Comparison of ENCODE assay signal across 10 cellular contexts in genomic region chr18:34773961-34774754, GRCh38.
DNase-seq lines count a peak whose midpoint lies in the region; ATAC-seq, FAIRE-seq and TF ChIP-seq lines count a peak whose summit lies in the region.
"Had no signal": no experiment of that assay in that cellular context is flagged by ENCODE, and none has a peak within 500 bp of the region (broad histone marks: within the 10 kb centered on the region; RNA-seq: fewer than 3 reads in every experiment).

No MANE protein-coding gene starts in this region.

- ATAC-seq in thoracic aorta (ENCODE audit: insufficient number of reproducible peaks, low FRiP score, low read depth) (no peak), GM18909 (IDR thresholded peaks at IDR 0.05; ENCODE audit: poor library complexity, unreplicated experiment) (no peak)

- H3K4me1 ChIP-seq in thoracic aorta (ENCODE audit: control insufficient read depth in 1 of 2, low read depth in 2 of 2) = peaks cover 13 to 32% of the 10 kb centered on the region in 2 donors

- no peaks in the 10 kb centered on the region for H3K9me3 ChIP-seq in thoracic aorta

- no peaks in the 10 kb centered on the region for H3K9me3 Mint-ChIP-seq in brain
- no peaks in the 10 kb centered on the region for H3K9me3 Mint-ChIP-seq in immature natural killer cell
- H3K9me3 Mint-ChIP-seq: activated B cell treated with CpG ODN at 0.5 μM for 24 hours had no signal

- H3K27ac ChIP-seq in thoracic aorta = peak overlapping the region in 1 of 2 donors; percentile 12

- FAIRE-seq in islet of Langerhans (lab: Jason Lieb, UNC) = peak; percentile 87

- H3K27me3 ChIP-seq in thoracic aorta (replicated peaks; ENCODE audit: insufficient read depth) = no peaks in the 10 kb centered on the region

- H3K27me3 Mint-ChIP-seq in brain = no peaks in the 10 kb centered on the region
- peaks cover 3 to 10% (median 5%) of the 10 kb centered on the region in 3 donors for H3K27me3 Mint-ChIP-seq in immature natural killer cell (ENCODE audit: low read depth in 3 of 3)

- peak overlapping the region in 4 of 5 experiments; percentile 59 to 97 (median 85) for H3K27ac Mint-ChIP-seq in brain
- no peak overlapping the region for H3K27ac Mint-ChIP-seq in immature natural killer cell
- H3K27ac Mint-ChIP-seq: activated B cell treated with CpG ODN at 0.5 μM for 24 hours had no signal

- H3K36me3 ChIP-seq in thoracic aorta = no peaks in the 10 kb centered on the region

- TF ChIP-seq CTCF in brain (conservative IDR thresholded peaks at IDR 0.05) (no peak), thoracic aorta (IDR thresholded peaks at IDR 0.05) (no peak)

- peak; percentile 79 for DNase-seq in NCI-H1105 (lab: John Stamatoyannopoulos, UW)
- no peak for DNase-seq in thoracic aorta (ENCODE audit: low spot score)
- no peak for DNase-seq in GDM1 (lab: John Stamatoyannopoulos, UW)
- DNase-seq in immature natural killer cell = no peak
- no peak for DNase-seq in NCI-H1417 treated with DMSO at 0.1 percent for 48 hours (lab: John Stamatoyannopoulos, UW)
- DNase-seq: activated B cell treated with CpG ODN at 0.5 μM for 24 hours, erythroblast had no signal

- peak overlapping the region; percentile 54 for H3K4me3 ChIP-seq in thoracic aorta

- H3K4me3 Mint-ChIP-seq in brain (peak overlapping the region in 2 of 5 experiments; percentile 58 to 60), immature natural killer cell (no peak overlapping the region)
- H3K4me3 Mint-ChIP-seq: activated B cell treated with CpG ODN at 0.5 μM for 24 hours had no signal

- H3K36me3 Mint-ChIP-seq in brain (peaks cover 53% of the 10 kb centered on the region), immature natural killer cell (no peaks in the 10 kb centered on the region)

- H3K4me1 Mint-ChIP-seq in brain (peaks cover 38% of the 10 kb centered on the region), immature natural killer cell (no peaks in the 10 kb centered on the region)
- H3K4me1 Mint-ChIP-seq: activated B cell treated with CpG ODN at 0.5 μM for 24 hours had no signal

Comparison
In these comparisons a context has a peak if more than half of its experiments do, and no peak if none do; other contexts are left out.
1. H3K27ac Mint-ChIP-seq: peak in brain (4 of 5); none in immature natural killer cell (0 of 6).